ENCODE assay signal across 21 cellular contexts in genomic region chr1:41539999-41540398, GRCh38. TPM values are rescaled to one million over a fixed set of nuclear protein-coding genes. Genes with fewer than 3 reads are reported as not detected.
DNase-seq lines count a peak whose midpoint lies in the region; ATAC-seq and TF ChIP-seq lines count a peak whose summit lies in the region.
"Had no signal": no experiment of that assay in that cellular context is flagged by ENCODE, and none has a peak within 500 bp of the region (broad histone marks: within the 10 kb centered on the region; RNA-seq: fewer than 3 reads in every experiment).

No MANE protein-coding gene starts in this region.

- H3K4me1 Mint-ChIP-seq in IgD-negative memory B cell = peaks cover 29 to 53% (median 44%) of the 10 kb centered on the region in 3 donors

- no peak overlapping the region for H3K4me3 ChIP-seq in stomach

- TF ChIP-seq EP300 in stomach (IDR thresholded peaks at IDR 0.05) = no peak

- no peaks in the 10 kb centered on the region for H3K9me3 Mint-ChIP-seq in IgD-negative memory B cell
- H3K9me3 Mint-ChIP-seq: CD4-positive, alpha-beta T cell had no signal

- H3K27ac Mint-ChIP-seq in IgD-negative memory B cell = peak overlapping the region in 2 of 3 donors; percentile 53 to 88
- H3K27ac Mint-ChIP-seq: CD4-positive, alpha-beta T cell had no signal

- peaks cover 7 to 25% (median 17%) of the 10 kb centered on the region in 4 donors for H3K4me1 ChIP-seq in stomach

- no peaks in the 10 kb centered on the region for H3K9me3 ChIP-seq in stomach

- ATAC-seq in GM18498 (IDR thresholded peaks at IDR 0.05; ENCODE audit: unreplicated experiment) (no peak), GM18870 (IDR thresholded peaks at IDR 0.05; ENCODE audit: unreplicated experiment) (no peak)

- peak; percentile 41 for DNase-seq in activated effector memory CD4-positive, alpha-beta T cell treated with anti-CD3 and anti-CD28 coated beads, Interleukin-2, amount 50 U/mL, for 16 hours
- no peak for DNase-seq in activated effector memory CD4-positive, alpha-beta T cell treated with Interleukin-2 at 50 U/mL for 16 hours
- DNase-seq in mesenteric fat pad (ENCODE audit: low spot score) (peak; percentile 84), stomach (peak; percentile 19), NCI-H1436 treated with DMSO at 0.1 percent for 48 hours (lab: John Stamatoyannopoulos, UW) (no peak)
- DNase-seq: Calu3; DMS79; GOT3; KBM-7; NCI-H1048; NCI-H1694; NCI-H2107; NCI-H345; NCI-H526 treated with DMSO at 0.1 percent for 48 hours; NK-92 treated with Interleukin-12 subunit alpha and Interleukin-12 subunit beta, amount 100 ng/mL, for 24 hours; RPMI8226 had no signal

- H3K4me3 Mint-ChIP-seq in IgD-negative memory B cell = peak overlapping the region in 1 of 4 donors; percentile 65
- H3K4me3 Mint-ChIP-seq: CD4-positive, alpha-beta T cell had no signal

- no peaks in the 10 kb centered on the region for H3K27me3 Mint-ChIP-seq in IgD-negative memory B cell
- H3K27me3 Mint-ChIP-seq: CD4-positive, alpha-beta T cell had no signal

- no peaks in the 10 kb centered on the region for H3K36me3 ChIP-seq in stomach

- H3K27me3 ChIP-seq in stomach = peaks cover 0 to 6% (median 0%) of the 10 kb centered on the region in 3 donors

- intact Hi-C loops in stomach (cut with DNase I; ENCODE audit: low total_unique reads) = no loop called here

- 89 to 94% (median 90%) methylated on average over 8 of the region's 8 CpGs for WGBS in stomach, 5 donors

- H3K27ac ChIP-seq in stomach = no peak overlapping the region
- H3K27ac ChIP-seq: HL-60 had no signal

- peaks cover 4% of the 10 kb centered on the region for H3K36me3 Mint-ChIP-seq in IgD-negative memory B cell

- no peak for TF ChIP-seq POLR2A in stomach (IDR thresholded peaks at IDR 0.05)

- TF ChIP-seq CTCF in stomach (IDR thresholded peaks at IDR 0.05) = no peak

RNA-seq across cellular contexts. Expression of gene EDN2, which starts 55.5 kb away (rescaled TPM):
- polyA plus RNA-seq in IgD-negative memory B cell = not detected
- not detected for total RNA-seq in mesenteric fat pad
- total RNA-seq in stomach = 10 to 100 TPM in 2 of 5 donors, not detected in 3; 16.5 to 71.8 TPM
- 1 to 10 TPM; 1.5 to 2.5 (median 2.1) TPM for polyA plus RNA-seq in stomach
- total RNA-seq: CD4-positive, alpha-beta T cell had no signal

Comparison
In these comparisons a context has a peak if more than half of its experiments do, and no peak if none do; other contexts are left out.
1. DNase-seq: peak in activated effector memory CD4-positive, alpha-beta T cell treated with anti-CD3 and anti-CD28 coated beads, Interleukin-2, amount 50 U/mL, for 16 hours (single experiment), mesenteric fat pad (single experiment) and stomach (single experiment); none in activated effector memory CD4-positive, alpha-beta T cell treated with Interleukin-2 at 50 U/mL for 16 hours (single experiment) and NCI-H1436 treated with DMSO at 0.1 percent for 48 hours (single experiment).